In genomic region chr15:22839046-22839705, GRCh38 we compare ENCODE assay signal across 8 cellular contexts. TPM values are rescaled to one million over a fixed set of nuclear protein-coding genes. Genes with fewer than 3 reads are reported as not detected.
DNase-seq lines count a peak whose midpoint lies in the region; ATAC-seq, FAIRE-seq and TF ChIP-seq lines count a peak whose summit lies in the region.

No MANE protein-coding gene starts in this region.

- H3K27ac Mint-ChIP-seq in CD4-positive, alpha-beta memory T cell = peak overlapping the region; percentile 84 to 98 (median 94)

- POLR2A ChIA-PET in CD4-positive, alpha-beta memory T cell (lab: Charles Lee; ENCODE audit: partially characterized antibody) = interaction anchor here (1.3 to 2.8 kb wide), 2 partner anchors 12 to 200 kb away, joined by 5 to 16 read pairs; partner anchors contain the start of gene TUBGCP5

- H3K4me1 ChIP-seq in CD4-positive, alpha-beta memory T cell (ENCODE audit: insufficient read depth, low read length) = peaks cover 25% of the 10 kb centered on the region
- peaks cover 17% of the 10 kb centered on the region for H3K4me1 ChIP-seq in psoas muscle

- H3K4me3 ChIP-seq in CD4-positive, alpha-beta memory T cell (ENCODE audit: low read length in 2 of 2) = peak overlapping the region; percentile 77 to 85
- H3K4me3 ChIP-seq in WI38 (ENCODE audit: low read depth, low read length) (peak overlapping the region; percentile 94), psoas muscle (peak overlapping the region; percentile 84)

- intact Hi-C loops in CD4-positive, alpha-beta memory T cell (cut with micrococcal nuclease) = loop anchor here (2.0 to 5.0 kb wide), 2 partner anchors 42 to 172 kb away; no protein-coding TSS in a partner anchor
- intact Hi-C loops in psoas muscle (cut with DNase I) = loop anchor here (2.0 to 10.0 kb wide), 2 partner anchors 52 to 54 kb away; partner anchors contain the start of gene NIPA1 (in 2 of the 2)

- TF ChIP-seq CTCF in WI38 (IDR thresholded peaks at IDR 0.05; ENCODE audit: low read depth, low read length) = no peak
- no peak for TF ChIP-seq CTCF in psoas muscle (IDR thresholded peaks at IDR 0.05)

- H3K9me3 ChIP-seq in CD4-positive, alpha-beta memory T cell (ENCODE audit: control insufficient read depth in 1 of 2, low read length in 2 of 2) = no peaks in the 10 kb centered on the region
- no peaks in the 10 kb centered on the region for H3K9me3 ChIP-seq in psoas muscle

- peak in 2 of 5 donors; percentile 10 to 13 for DNase-seq in CD4-positive, alpha-beta memory T cell
- DNase-seq in frontal cortex (ENCODE audit: low spot score in 2 of 2) (peak; percentile 27 to 41), psoas muscle (no peak), SHP77 treated with DMSO at 0.1 percent for 48 hours (lab: John Stamatoyannopoulos, UW) (no peak)

- CTCF ChIA-PET in CD4-positive, alpha-beta memory T cell (lab: Charles Lee; ENCODE audit: partially characterized antibody) = no interaction called here

- H3K36me3 Mint-ChIP-seq in CD4-positive, alpha-beta memory T cell = peaks cover 5 to 18% of the 10 kb centered on the region in 2 donors

- H3K4me1 Mint-ChIP-seq in CD4-positive, alpha-beta memory T cell = peaks cover 18 to 46% (median 32%) of the 10 kb centered on the region in 4 donors

- no peaks in the 10 kb centered on the region for H3K9me3 Mint-ChIP-seq in CD4-positive, alpha-beta memory T cell

- FAIRE-seq in frontal cortex (lab: Jason Lieb, UNC) = no peak

- 1% methylated on average over 16 of the region's 16 CpGs for WGBS in psoas muscle, 3 donors

- ATAC-seq in HG02588 (IDR thresholded peaks at IDR 0.05; ENCODE audit: unreplicated experiment) (peak; percentile 0), psoas muscle (no peak), GM18502 (IDR thresholded peaks at IDR 0.05; ENCODE audit: poor library complexity, unreplicated experiment) (no peak), GM19351 (IDR thresholded peaks at IDR 0.05; ENCODE audit: unreplicated experiment) (no peak)

- peak overlapping the region; percentile 96 for H3K27ac ChIP-seq in CD4-positive, alpha-beta memory T cell (ENCODE audit: low read depth, low read length)
- H3K27ac ChIP-seq in psoas muscle = peak overlapping the region; percentile 95

- no peaks in the 10 kb centered on the region for H3K27me3 Mint-ChIP-seq in CD4-positive, alpha-beta memory T cell

- H3K4me3 Mint-ChIP-seq in CD4-positive, alpha-beta memory T cell = peak overlapping the region; percentile 91 to 97 (median 94)

- no peaks in the 10 kb centered on the region for H3K27me3 ChIP-seq in CD4-positive, alpha-beta memory T cell (ENCODE audit: insufficient read depth, low read length)
- H3K27me3 ChIP-seq in psoas muscle (ENCODE audit: insufficient read depth in 3 of 3, low read length in 2 of 3) = no peaks in the 10 kb centered on the region

- no peaks in the 10 kb centered on the region for H3K36me3 ChIP-seq in CD4-positive, alpha-beta memory T cell (ENCODE audit: insufficient read depth, low read length)
- peaks cover 0 to 25% of the 10 kb centered on the region in 2 donors for H3K36me3 ChIP-seq in psoas muscle (ENCODE audit: insufficient read depth in 1 of 2, low read depth in 1 of 2)

RNA-seq across cellular contexts. Expression of gene NIPA2, which starts 0.7 kb away (rescaled TPM):
- 10 to 100 TPM; 39.5 to 43.9 TPM for total RNA-seq in CD4-positive, alpha-beta memory T cell
- polyA plus RNA-seq in CD4-positive, alpha-beta memory T cell = 10 to 100 TPM; 49.8 to 59.3 TPM
- total RNA-seq in frontal cortex (45.2 TPM), psoas muscle (10 to 100 TPM; 18.2 to 31.5 (median 27.6) TPM)
- polyA plus RNA-seq in psoas muscle = 10 to 100 TPM; 11.3 to 61.8 (median 46.1) TPM

RNA-seq across cellular contexts. Expression of gene NIPA1, which starts 52.7 kb away (rescaled TPM):
- total RNA-seq in CD4-positive, alpha-beta memory T cell = 10 to 100 TPM; 18.9 to 19.6 TPM
- polyA plus RNA-seq in CD4-positive, alpha-beta memory T cell = 1 to 10 TPM; 8.0 to 9.5 TPM
- total RNA-seq in frontal cortex (21.6 TPM), psoas muscle (1 to 10 TPM; 3.2 to 5.1 (median 4.5) TPM)
- 1 to 10 TPM; 1.4 to 6.3 (median 4.0) TPM for polyA plus RNA-seq in psoas muscle

Comparison
In these comparisons a context has a peak if more than half of its experiments do, and no peak if none do; other contexts are left out.
1. DNase-seq: peak in frontal cortex (2 of 2); none in psoas muscle (0 of 2) and SHP77 treated with DMSO at 0.1 percent for 48 hours (single experiment).
2. Peak in every context shown above with its lines, with median percentiles within 50 percentile points of each other: H3K4me3 ChIP-seq.